In the genomic region with DNA sequence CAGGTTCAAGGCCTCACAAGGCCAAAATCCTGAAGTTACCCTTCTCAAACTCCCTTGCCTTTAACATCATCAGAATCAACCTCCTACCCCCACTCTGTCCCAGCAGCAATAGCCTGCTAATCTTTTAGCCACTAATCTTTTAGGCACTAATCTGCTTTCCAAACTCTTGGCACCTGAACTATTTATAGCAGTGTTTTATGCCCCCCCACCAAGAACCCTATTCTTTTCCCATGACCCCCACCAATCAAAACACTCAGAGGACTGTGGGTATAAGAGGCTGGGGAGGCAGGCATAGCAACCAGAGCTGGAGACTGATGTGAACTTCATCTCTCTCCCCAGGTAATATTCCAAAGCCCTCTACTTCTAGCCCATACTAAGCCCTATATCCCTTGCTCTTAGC, we compare ENCODE assay signal across 13 cellular contexts. TPM values are rescaled to one million over a fixed set of nuclear protein-coding genes. Genes with fewer than 3 reads are reported as not detected.
"Had no signal": no experiment of that assay in that cellular context is flagged by ENCODE, and none has a peak within 500 bp of the region (broad histone marks: within the 10 kb centered on the region; RNA-seq: fewer than 3 reads in every experiment).

A gene (plus strand): TSS at position 301 of the 400 bp plus-strand sequence. CDS start 1,052 bp downstream, outside the sequence.

- H3K4me3 Mint-ChIP-seq: HFFc6, IgD-negative memory B cell had no signal

- DNase-seq: GM23248, GOT3, H7, HFFc6, KBM-7 had no signal

- ATAC-seq: HCT116, HepG2 had no signal

- H3K4me1 Mint-ChIP-seq: IgD-negative memory B cell had no signal

- H3K27ac ChIP-seq: GM23248, HL-60, KMS-11 had no signal

- H3K36me3 ChIP-seq: HAP-1 had no signal

- H3K4me2 ChIP-seq: KMS-11 had no signal

- H3K9me3 Mint-ChIP-seq: HFFc6, IgD-negative memory B cell had no signal

- H3K27ac Mint-ChIP-seq: HFFc6 had no signal

- H3K4me1 ChIP-seq: HAP-1 had no signal

- H2AFZ ChIP-seq: GM23248 had no signal

- H3K4me3 ChIP-seq: GM23248, HAP-1 had no signal

- FAIRE-seq: HepG2 had no signal

- H3K9ac ChIP-seq: GM23248, KMS-11 had no signal

- H3K9me3 ChIP-seq: HAP-1 had no signal

RNA-seq across cellular contexts. Expression of the gene that starts here (rescaled TPM):
- total RNA-seq: GM23248, H4, H7, HepG2, HFFc6, HT1080 had no signal
